19 cellular contexts compared by ENCODE assay signal in genomic region chr11:917426-917825, GRCh38.
"Had no signal": no experiment of that assay in that cellular context is flagged by ENCODE, and none has a peak within 500 bp of the region (broad histone marks: within the 10 kb centered on the region; RNA-seq: fewer than 3 reads in every experiment).

No MANE protein-coding gene starts in this region.

- H3K27ac ChIP-seq: SJSA1, SK-N-MC had no signal

- H3K27me3 ChIP-seq: SJSA1 had no signal

- DNase-seq: KBM-7, NCI-H1048, NCI-H1105, NCI-H1417, NCI-H1436 treated with DMSO at 0.1 percent for 48 hours, NCI-H1694, NCI-H187 treated with DMSO at 0.1 percent for 48 hours, NCI-H2029 treated with DMSO at 0.1 percent for 48 hours, NCI-H2171 treated with DMSO at 0.1 percent for 48 hours, NCI-H345, NCI-H446 treated with DMSO at 0.1 percent for 48 hours, NCI-H510A treated with DMSO at 0.1 percent for 48 hours, NCI-H526, Right ventricle myocardium superior, RPMI8226, SIG-M5 had no signal

- H3K4me3 ChIP-seq: SJSA1, SK-N-MC had no signal

- FAIRE-seq: RCC 7860 had no signal

- H3K9me3 ChIP-seq: SJSA1 had no signal

- H3K36me3 ChIP-seq: SJSA1 had no signal

- H3K4me1 ChIP-seq: SJSA1 had no signal
